ENCODE assay signal across 16 cellular contexts in the genomic region with DNA sequence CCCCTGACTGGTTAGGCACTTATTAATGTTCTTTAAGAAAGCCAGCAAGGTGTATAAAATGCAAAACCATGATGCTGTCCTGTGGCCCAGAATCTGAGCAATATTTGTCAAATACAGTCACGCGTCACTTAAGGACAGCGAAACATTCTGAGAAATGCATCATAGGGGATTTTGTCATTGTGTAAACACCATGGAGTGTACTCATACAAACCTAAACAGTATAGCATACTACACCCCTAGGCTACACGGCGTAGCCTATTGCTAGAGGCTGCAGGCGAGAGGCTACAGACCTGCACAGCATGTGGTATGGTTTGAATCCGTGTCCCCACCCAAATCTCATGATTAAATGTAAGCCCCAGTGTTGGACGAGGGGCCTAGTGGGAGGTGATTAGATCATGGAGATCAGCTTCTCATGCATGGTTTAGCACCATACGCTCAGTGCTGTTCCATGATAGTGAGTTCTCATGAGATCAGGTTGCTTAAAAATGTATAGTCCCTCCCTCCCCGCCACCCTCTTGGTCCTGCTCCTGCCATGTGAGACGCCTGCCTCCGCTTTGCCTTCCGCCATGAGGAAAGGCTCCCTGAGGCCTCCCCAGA.
DNase-seq lines count a peak whose midpoint lies in the region; ATAC-seq and TF ChIP-seq lines count a peak whose summit lies in the region.
"Had no signal": no experiment of that assay in that cellular context is flagged by ENCODE, and none has a peak within 500 bp of the region (broad histone marks: within the 10 kb centered on the region; RNA-seq: fewer than 3 reads in every experiment).

No MANE protein-coding gene starts in this region.

- H3F3A ChIP-seq in PC-3 (ENCODE audit: low read length, unreplicated experiment) = no peaks in the 10 kb centered on the region
- no peaks in the 10 kb centered on the region for H3F3A ChIP-seq in PC-9 (ENCODE audit: insufficient read depth, low read depth)

- TF ChIP-seq CTCF in PC-3 (conservative IDR thresholded peaks at IDR 0.05; ENCODE audit: low read depth, low read length) (no peak), epithelial cell of esophagus (IDR thresholded peaks at IDR 0.05; ENCODE audit: insufficient read depth, low read depth, low read length, missing control alignments) (no peak), PC-9 (conservative IDR thresholded peaks at IDR 0.05) (no peak), GM20000 (IDR thresholded peaks at IDR 0.05; ENCODE audit: extremely low read depth, missing control alignments) (no peak), right lobe of liver (IDR thresholded peaks at IDR 0.05) (no peak), upper lobe of right lung (IDR thresholded peaks at IDR 0.05) (no peak)

- BruUV-seq in PC-3 (replicated peaks; lab: Mats Ljungman, UMichigan) = no TSS peak
- BruUV-seq in PC-9 (replicated peaks; lab: Mats Ljungman, UMichigan) = no TSS peak

- H2AFZ ChIP-seq in PC-3 (ENCODE audit: low read length) (no peak overlapping the region), PC-9 (no peak overlapping the region)
- H2AFZ ChIP-seq: GM23248 had no signal

- POLR2A ChIA-PET in PC-3 (lab: Charles Lee; ENCODE audit: unreplicated experiment) (no interaction called here), PC-9 (lab: Charles Lee; ENCODE audit: unreplicated experiment) (no interaction called here)

- H3K79me2 ChIP-seq in PC-3 (ENCODE audit: low read length) = no peaks in the 10 kb centered on the region
- no peaks in the 10 kb centered on the region for H3K79me2 ChIP-seq in PC-9 (ENCODE audit: low read depth)

- H3K4me3 ChIP-seq in PC-3 (ENCODE audit: low read length) (no peak overlapping the region), epithelial cell of esophagus (ENCODE audit: low read length) (no peak overlapping the region), PC-9 (no peak overlapping the region), right lobe of liver (no peak overlapping the region), upper lobe of right lung (no peak overlapping the region)
- H3K4me3 ChIP-seq: BLaER1 treated with 17β-estradiol and CSF1 and Interleukin-3, amounts not matched to agents 10 nM and 100 nM; GM23248; K562 had no signal

- ATAC-seq in PC-3 = peak; percentile 99
- no peak for ATAC-seq in right lobe of liver
- ATAC-seq in upper lobe of right lung = no peak
- ATAC-seq: HCT116, K562 had no signal

- H3K27me3 ChIP-seq in PC-3 (ENCODE audit: low read length) (no peaks in the 10 kb centered on the region), PC-9 (ENCODE audit: insufficient read depth, low read depth) (no peaks in the 10 kb centered on the region), right lobe of liver (no peaks in the 10 kb centered on the region), upper lobe of right lung (no peaks in the 10 kb centered on the region)

- H3K4me1 ChIP-seq in PC-3 (ENCODE audit: insufficient read depth, low read length) (peaks cover 18% of the 10 kb centered on the region), PC-9 (replicated peaks; ENCODE audit: insufficient read depth) (no peaks in the 10 kb centered on the region), right lobe of liver (no peaks in the 10 kb centered on the region), upper lobe of right lung (no peaks in the 10 kb centered on the region)

- DNase-seq in DMS53 (lab: John Stamatoyannopoulos, UW) (peak; percentile 96), PC-3 (peak; percentile 96), epithelial cell of esophagus (ENCODE audit: low read depth) (peak; percentile 43), PC-9 (no peak), GM20000 (ENCODE audit: low spot score) (no peak), right lobe of liver (no peak), upper lobe of right lung (no peak)
- DNase-seq: AML-193; CD4-positive, CD25-positive, alpha-beta regulatory T cell; DMS153; GF-D8; GM23248 had no signal

- no peak overlapping the region; the same call in 1 of the 2 replicates for H3K9ac ChIP-seq in PC-3 (ENCODE audit: low read length)
- H3K9ac ChIP-seq: BLaER1 treated with 17β-estradiol and CSF1 and Interleukin-3, amounts not matched to agents 10 nM and 100 nM; GM23248 had no signal

- H3K27ac ChIP-seq in PC-3 (ENCODE audit: low read length) (peak overlapping the region; percentile 85), PC-9 (no peak overlapping the region), right lobe of liver (no peak overlapping the region), upper lobe of right lung (no peak overlapping the region)
- H3K27ac ChIP-seq: GM23248, HL-60 had no signal

- 96% methylated on average over 9 of the region's 13 CpGs for WGBS in right lobe of liver (ENCODE audit: insufficient coverage, low coverage, low lambda C conversion rate, missing lambda C conversion rate)

- peaks cover 9% of the 10 kb centered on the region; the same call in 1 of the 2 replicates for H3K36me3 ChIP-seq in PC-3 (ENCODE audit: low read depth, low read length)
- no peaks in the 10 kb centered on the region for H3K36me3 ChIP-seq in PC-9 (ENCODE audit: low read depth)
- H3K36me3 ChIP-seq in right lobe of liver = no peaks in the 10 kb centered on the region
- no peaks in the 10 kb centered on the region for H3K36me3 ChIP-seq in upper lobe of right lung

- no peak for TF ChIP-seq POLR2A in right lobe of liver (IDR thresholded peaks at IDR 0.05)

- intact Hi-C loops in PC-3 (cut with micrococcal nuclease) (loop anchor here (5.0 kb wide), 1 partner anchor 300 kb away; no protein-coding TSS in a partner anchor), PC-9 (cut with micrococcal nuclease; ENCODE audit: unreplicated experiment) (no loop called here), right lobe of liver (cut with DNase I) (no loop called here), upper lobe of right lung (cut with DNase I) (no loop called here)

- CTCF ChIA-PET in PC-3 (lab: Charles Lee) = no interaction called here
- CTCF ChIA-PET in PC-9 (lab: Charles Lee) = no interaction called here

- H3K9me2 ChIP-seq in PC-3 (replicated peaks; ENCODE audit: low read length) = no peaks in the 10 kb centered on the region
- no peaks in the 10 kb centered on the region for H3K9me2 ChIP-seq in PC-9 (ENCODE audit: insufficient read depth)

- H3K4me2 ChIP-seq in PC-3 (ENCODE audit: low read length) = peak overlapping the region; percentile 42
- no peak overlapping the region for H3K4me2 ChIP-seq in PC-9

- no peaks in the 10 kb centered on the region for H4K20me1 ChIP-seq in PC-3 (ENCODE audit: low read length)
- no peaks in the 10 kb centered on the region for H4K20me1 ChIP-seq in PC-9 (ENCODE audit: insufficient read depth)
- H4K20me1 ChIP-seq: BLaER1 treated with 17β-estradiol and CSF1 and Interleukin-3, amounts not matched to agents 10 nM and 100 nM had no signal

- H3K9me3 ChIP-seq in PC-3 (ENCODE audit: low read length) (no peaks in the 10 kb centered on the region), PC-9 (ENCODE audit: insufficient read depth, low read depth) (no peaks in the 10 kb centered on the region), right lobe of liver (no peaks in the 10 kb centered on the region), upper lobe of right lung (no peaks in the 10 kb centered on the region)

Comparison
In these comparisons a context has a peak if more than half of its experiments do, and no peak if none do; other contexts are left out.
1. DNase-seq: peak in DMS53 (single experiment), PC-3 (single experiment) and epithelial cell of esophagus (single experiment); none in PC-9 (0 of 2), GM20000 (single experiment), right lobe of liver (0 of 3) and upper lobe of right lung (single experiment).